Comparison of ENCODE assay signal across 20 cellular contexts in genomic region chr2:241986836-241987641, GRCh38.
DNase-seq lines count a peak whose midpoint lies in the region; ATAC-seq and TF ChIP-seq lines count a peak whose summit lies in the region.
"Had no signal": no experiment of that assay in that cellular context is flagged by ENCODE, and none has a peak within 500 bp of the region (broad histone marks: within the 10 kb centered on the region; RNA-seq: fewer than 3 reads in every experiment).

No MANE protein-coding gene starts in this region.

- ATAC-seq in IMR-90 (ENCODE audit: low read depth) (no peak), left lobe of liver (peak; percentile 24), sciatic nerve (no peak), GM18868 (IDR thresholded peaks at IDR 0.05; ENCODE audit: unreplicated experiment) (no peak)
- no peak for ATAC-seq in stimulated activated naive CD8-positive, alpha-beta T cell treated with anti-CD3 and anti-CD28 coated beads, Interleukin-15, amount 100 ng/mL, for 72 hours

- DNase-seq in CD14-positive monocyte (ENCODE audit: low spot score): no peak
- peak; percentile 4 for DNase-seq in IMR-90
- peak; percentile 38 for DNase-seq in left lobe of liver (ENCODE audit: low spot score)
- DNase-seq in sciatic nerve (ENCODE audit: low spot score): peak; percentile 55
- no peak for DNase-seq in stimulated activated naive CD8-positive, alpha-beta T cell treated with anti-CD3 and anti-CD28 coated beads, Interleukin-15, amount 100 ng/mL, for 72 hours
- no peak for DNase-seq in cortex of kidney (lab: John Stamatoyannopoulos, UW)
- DNase-seq in erythroblast (lab: John Stamatoyannopoulos, UW): no peak
- DNase-seq: ACHN; BE2C; DMS 273 treated with DMSO at 0.1 percent for 48 hours; H7; NCI-H1048; NCI-H146; NCI-H345; NCI-H69; NK-92 treated with Interleukin-12 subunit alpha and Interleukin-12 subunit beta, amount 100 ng/mL, for 24 hours; OCI-M1; SJCRH30 had no signal

- H3K9me3 ChIP-seq in IMR-90 (ENCODE audit: control insufficient read depth, insufficient read depth, low read length): peaks cover 14% of the 10 kb centered on the region
- H3K9me3 ChIP-seq: BE2C, SJCRH30 had no signal

- peak overlapping the region in 5 of 7 donors; percentile 5 to 31 (median 10) for H3K27ac Mint-ChIP-seq in CD14-positive monocyte
- no peak overlapping the region for H3K27ac Mint-ChIP-seq in stimulated activated naive CD8-positive, alpha-beta T cell treated with anti-CD3 and anti-CD28 coated beads, Interleukin-15, amount 100 ng/mL, for 72 hours

- no peak overlapping the region for H2AK9ac ChIP-seq in IMR-90 (replicated peaks; ENCODE audit: low read depth, low read length, poor library complexity)

- H3K18ac ChIP-seq in IMR-90 (ENCODE audit: low read depth, low read length): no peak overlapping the region

- no peak overlapping the region for H2BK15ac ChIP-seq in IMR-90 (ENCODE audit: low read depth, low read length)

- no peak overlapping the region for H4K5ac ChIP-seq in IMR-90 (ENCODE audit: low read depth, low read length)

- H2BK20ac ChIP-seq in IMR-90 (ENCODE audit: low read depth, low read length): no peak overlapping the region

- no peak overlapping the region for H3K4me2 ChIP-seq in IMR-90 (ENCODE audit: low read depth, low read length)

- no peak for TF ChIP-seq CTCF in CD14-positive monocyte (IDR thresholded peaks at IDR 0.05)
- TF ChIP-seq CTCF in IMR-90 (conservative IDR thresholded peaks at IDR 0.05; ENCODE audit: low read depth, low read length): no peak

- no peak overlapping the region for H3K23ac ChIP-seq in IMR-90 (ENCODE audit: low read depth, low read length)

- no peak for TF ChIP-seq RAD21 in IMR-90 (IDR thresholded peaks at IDR 0.05; ENCODE audit: low read length)

- no peak overlapping the region for H2AK5ac ChIP-seq in IMR-90 (ENCODE audit: low read depth, low read length)

- no TSS peak for BruUV-seq in IMR-90 (replicated peaks; lab: Mats Ljungman, UMichigan)

- no peaks in the 10 kb centered on the region for H3K79me1 ChIP-seq in IMR-90 (ENCODE audit: low read depth in 1 of 2, low read length in 2 of 2)

- no peaks in the 10 kb centered on the region for H4K20me1 ChIP-seq in IMR-90 (ENCODE audit: insufficient read depth, low read length)

- H3K9me3 Mint-ChIP-seq in CD14-positive monocyte: peaks cover 15 to 23% (median 21%) of the 10 kb centered on the region in 7 donors
- H3K9me3 Mint-ChIP-seq in stimulated activated naive CD8-positive, alpha-beta T cell treated with anti-CD3 and anti-CD28 coated beads, Interleukin-15, amount 100 ng/mL, for 72 hours: peaks cover 8 to 18% of the 10 kb centered on the region in 2 donors

- H3K36me3 ChIP-seq in IMR-90 (ENCODE audit: control insufficient read depth, insufficient read depth, low read length): no peaks in the 10 kb centered on the region
- H3K36me3 ChIP-seq: BE2C, SJCRH30 had no signal

- no peak overlapping the region for H3K27ac ChIP-seq in IMR-90 (ENCODE audit: insufficient read depth, low read length)
- H3K27ac ChIP-seq: RWPE1, SJCRH30 had no signal

- 74% methylated on average over 20 of the region's 43 CpGs; no CpG with 5 or more reads in 1 of the 2 experiments for WGBS in IMR-90 (ENCODE audit: extremely low coverage in 2 of 2, insufficient read length in 1 of 2), 2 experiments

- no peak overlapping the region for H3K14ac ChIP-seq in IMR-90 (replicated peaks; ENCODE audit: low read depth, low read length)

- H4K8ac ChIP-seq in IMR-90 (ENCODE audit: low read depth in 2 of 2, low read length in 2 of 2): no peak overlapping the region

- H3K9me1 ChIP-seq in IMR-90 (ENCODE audit: insufficient read depth, low read length): no peaks in the 10 kb centered on the region

- peaks cover 2 to 11% (median 8%) of the 10 kb centered on the region in 3 donors for H3K27me3 Mint-ChIP-seq in CD14-positive monocyte (ENCODE audit: low read depth in 3 of 3)
- no peaks in the 10 kb centered on the region for H3K27me3 Mint-ChIP-seq in stimulated activated naive CD8-positive, alpha-beta T cell treated with anti-CD3 and anti-CD28 coated beads, Interleukin-15, amount 100 ng/mL, for 72 hours

- H2BK5ac ChIP-seq in IMR-90 (ENCODE audit: low read depth, low read length, poor library complexity, severe bottlenecking): no peak overlapping the region

- no peak overlapping the region for H3K4me3 ChIP-seq in IMR-90 (ENCODE audit: insufficient read depth, low read depth, low read length)
- H3K4me3 ChIP-seq: SJCRH30 had no signal

- H3K56ac ChIP-seq in IMR-90 (ENCODE audit: extremely low read depth, insufficient read depth, low read length): no peak overlapping the region

- peaks cover 19% of the 10 kb centered on the region for H3K4me1 Mint-ChIP-seq in CD14-positive monocyte
- peaks cover 13% of the 10 kb centered on the region for H3K4me1 Mint-ChIP-seq in stimulated activated naive CD8-positive, alpha-beta T cell treated with anti-CD3 and anti-CD28 coated beads, Interleukin-15, amount 100 ng/mL, for 72 hours

- no peak overlapping the region for H2AFZ ChIP-seq in IMR-90 (replicated peaks; ENCODE audit: low read length, poor library complexity)

- H3K9ac ChIP-seq in IMR-90 (ENCODE audit: low read depth, low read length): no peak overlapping the region

- peaks cover 6% of the 10 kb centered on the region; the same call in 1 of the 2 replicates for H3K27me3 ChIP-seq in IMR-90 (ENCODE audit: control insufficient read depth, insufficient read depth, low read length)
- H3K27me3 ChIP-seq: BE2C, SJCRH30 had no signal

- H3K36me3 Mint-ChIP-seq in CD14-positive monocyte: no peaks in the 10 kb centered on the region

- no peak overlapping the region for H4K91ac ChIP-seq in IMR-90 (ENCODE audit: insufficient read depth, low read depth, low read length)

- H3K4me3 Mint-ChIP-seq in CD14-positive monocyte: no peak overlapping the region
- no peak overlapping the region for H3K4me3 Mint-ChIP-seq in stimulated activated naive CD8-positive, alpha-beta T cell treated with anti-CD3 and anti-CD28 coated beads, Interleukin-15, amount 100 ng/mL, for 72 hours

- dilution Hi-C loops in IMR-90 (cut with HindIII; ENCODE audit: low sequenced_read_pairs, unreplicated experiment): no loop called here

- TF ChIP-seq POLR2A in IMR-90 (IDR thresholded peaks at IDR 0.05; ENCODE audit: low read depth, low read length) (no peak), erythroblast (IDR thresholded peaks at IDR 0.05; ENCODE audit: low read length) (no peak)

- no peaks in the 10 kb centered on the region for H3K4me1 ChIP-seq in IMR-90 (ENCODE audit: control insufficient read depth, insufficient read depth, low read length)
- H3K4me1 ChIP-seq: BE2C had no signal

- CTCF ChIA-PET in IMR-90 (lab: Yijun Ruan, JAX): no interaction called here

- POLR2A ChIA-PET in IMR-90 (lab: Charles Lee; ENCODE audit: unreplicated experiment): no interaction called here

- H2BK120ac ChIP-seq in IMR-90 (ENCODE audit: low read depth, low read length): no peak overlapping the region

- no peak overlapping the region for H3K4ac ChIP-seq in IMR-90 (ENCODE audit: low read depth, low read length)

- intact Hi-C loops in CD14-positive monocyte (cut with micrococcal nuclease) (loop anchor here in 1 of 2 donors (5.0 kb wide), 1 partner anchor 35 kb away; no protein-coding TSS in a partner anchor), IMR-90 (cut with micrococcal nuclease) (no loop called here), sciatic nerve (cut with DNase I) (no loop called here)

- in situ Hi-C loops in IMR-90 (cut with MboI; ENCODE audit: low sequenced_read_pairs): no loop called here

TF ChIP-seq in IMR-90, 13 proteins besides CTCF, POLR2A, EP300 and RAD21:
- TF ChIP-seq SMC3 (IDR thresholded peaks at IDR 0.05; ENCODE audit: low read depth, low read length) (no peak), RFX5 (IDR thresholded peaks at IDR 0.05; ENCODE audit: low read depth, low read length) (no peak), BHLHE40 (IDR thresholded peaks at IDR 0.05; ENCODE audit: low read depth, low read length) (no peak), MXI1 (IDR thresholded peaks at IDR 0.05; ENCODE audit: borderline replicate concordance, low read depth, low read length) (no peak), NFE2L2 (IDR thresholded peaks at IDR 0.05; ENCODE audit: low read depth, low read length) (no peak), CEBPB (IDR thresholded peaks at IDR 0.05; ENCODE audit: low read depth, low read length) (no peak), FOS (IDR thresholded peaks at IDR 0.05; ENCODE audit: low read depth, low read length) (no peak), RCOR1 (IDR thresholded peaks at IDR 0.05; ENCODE audit: insufficient replicate concordance, low read length) (no peak), MAZ (IDR thresholded peaks at IDR 0.05; ENCODE audit: borderline replicate concordance, low read depth, low read length) (no peak), MAFK (IDR thresholded peaks at IDR 0.05; ENCODE audit: low read depth, low read length) (no peak)

Comparison
In these comparisons a context has a peak if more than half of its experiments do, and no peak if none do; other contexts are left out.
1. DNase-seq: peak in IMR-90 (single experiment), left lobe of liver (single experiment) and sciatic nerve (single experiment); none in CD14-positive monocyte (single experiment), stimulated activated naive CD8-positive, alpha-beta T cell treated with anti-CD3 and anti-CD28 coated beads, Interleukin-15, amount 100 ng/mL, for 72 hours (0 of 2), cortex of kidney (single experiment) and erythroblast (0 of 2).
2. H3K27ac Mint-ChIP-seq: peak in CD14-positive monocyte (5 of 7); none in stimulated activated naive CD8-positive, alpha-beta T cell treated with anti-CD3 and anti-CD28 coated beads, Interleukin-15, amount 100 ng/mL, for 72 hours (0 of 2).